In genomic region chr22:34395370-34395769, GRCh38 we compare ENCODE assay signal across 26 cellular contexts.
"Had no signal": no experiment of that assay in that cellular context is flagged by ENCODE, and none has a peak within 500 bp of the region (broad histone marks: within the 10 kb centered on the region; RNA-seq: fewer than 3 reads in every experiment).

No MANE protein-coding gene starts in this region.

- H3K4me3 ChIP-seq: coronary artery, esophagus squamous epithelium, gastroesophageal sphincter, heart left ventricle, lower lobe of right lung, right lobe of liver, suprapubic skin, tibial nerve, uterus had no signal

- H3K27me3 ChIP-seq: esophagus squamous epithelium, gastroesophageal sphincter, right lobe of liver, suprapubic skin, tibial nerve, uterus had no signal

- FAIRE-seq: bronchial epithelial cell, keratinocyte, small intestine, TTC549 had no signal

- DNase-seq: activated B cell treated with CpG ODN at 0.5 μM for 24 hours; activated CD4-positive, alpha-beta T cell treated with anti-CD3 and anti-CD28 coated beads for 36 hours; activated CD4-positive, alpha-beta T cell treated with anti-CD3 and anti-CD28 coated beads, Interleukin-2, amount 50 U/mL, for 4 hours; activated CD8-positive, alpha-beta memory T cell treated with anti-CD3 and anti-CD28 coated beads for 24 hours; activated CD8-positive, alpha-beta memory T cell treated with anti-CD3 and anti-CD28 coated beads, Interleukin-2, amount 50 U/mL, for 4 hours; activated naive CD4-positive, alpha-beta T cell treated with Interleukin-2 at 50 U/mL for 16 hours; activated naive CD8-positive, alpha-beta T cell treated with anti-CD3 and anti-CD28 coated beads for 36 hours; activated T-cell treated with anti-CD3 and anti-CD28 coated beads, Interleukin-2, amount 50 U/mL, for 4 hours; esophagus squamous epithelium; heart left ventricle; lower lobe of right lung; naive thymus-derived CD4-positive, alpha-beta T cell; posterior cingulate gyrus; right lobe of liver; small intestine; stimulated activated CD4-positive, alpha-beta T cell treated with anti-CD3 and anti-CD28 coated beads, Interleukin-2, amount 100 ng/mL, for 24 hours; stimulated activated naive CD8-positive, alpha-beta T cell treated with anti-CD3 and anti-CD28 coated beads, Interleukin-15, amount 100 ng/mL, for 72 hours; uterus had no signal

- ATAC-seq: activated CD4-positive, alpha-beta T cell treated with anti-CD3 and anti-CD28 coated beads for 36 hours; activated T-cell treated with anti-CD3 and anti-CD28 coated beads, Interleukin-2, amount 50 U/mL, for 4 hours; gastroesophageal sphincter; heart left ventricle; lower lobe of right lung; naive thymus-derived CD4-positive, alpha-beta T cell; right lobe of liver; stimulated activated effector memory CD8-positive, alpha-beta T cell treated with anti-CD3 and anti-CD28 coated beads, Interleukin-12 subunit alpha, Interleukin-12 subunit beta, amount 100 ng/mL, for 72 hours; stimulated activated naive CD8-positive, alpha-beta T cell treated with anti-CD3 and anti-CD28 coated beads, Interleukin-15, amount 100 ng/mL, for 72 hours had no signal

- H3K27ac ChIP-seq: coronary artery, esophagus squamous epithelium, gastroesophageal sphincter, heart left ventricle, lower lobe of right lung, right lobe of liver, suprapubic skin, tibial nerve, uterus had no signal

- H3K4me1 ChIP-seq: esophagus squamous epithelium, gastroesophageal sphincter, heart left ventricle, lower lobe of right lung, right lobe of liver, suprapubic skin, tibial nerve, uterus had no signal

- H3K36me3 ChIP-seq: esophagus squamous epithelium, gastroesophageal sphincter, heart left ventricle, lower lobe of right lung, right lobe of liver, suprapubic skin, tibial nerve, uterus had no signal

- H3K9me3 ChIP-seq: lower lobe of right lung, right lobe of liver, suprapubic skin, uterus had no signal
